ENCODE assay signal across 18 cellular contexts in genomic region chr5:107687937-107688336, GRCh38.
"Had no signal": no experiment of that assay in that cellular context is flagged by ENCODE, and none has a peak within 500 bp of the region (broad histone marks: within the 10 kb centered on the region; RNA-seq: fewer than 3 reads in every experiment).

No MANE protein-coding gene starts in this region.

- H3K9me3 Mint-ChIP-seq: central memory CD8-positive, alpha-beta T cell had no signal

- H3K4me3 ChIP-seq: dorsolateral prefrontal cortex, heart left ventricle, psoas muscle, right lobe of liver, thoracic aorta, transverse colon had no signal

- H3K4me1 Mint-ChIP-seq: central memory CD8-positive, alpha-beta T cell; natural killer cell; neural crest cell; stimulated activated memory B cell treated with anti-CD40 and anti-IgM and Interleukin-4, amounts not matched to agents 10 μg/mL and 1 μg/mL and 100 μg/mL, for 72 hours; stimulated activated naive CD8-positive, alpha-beta T cell treated with anti-CD3 and anti-CD28 coated beads, Interleukin-15, amount 100 ng/mL, for 72 hours had no signal

- H3K27me3 ChIP-seq: dorsolateral prefrontal cortex, heart left ventricle, right lobe of liver, transverse colon had no signal

- H3K36me3 ChIP-seq: heart left ventricle, right lobe of liver, thoracic aorta, transverse colon had no signal

- DNase-seq: cortex of kidney; dorsolateral prefrontal cortex; effector CD8-positive, alpha-beta T cell; foreskin melanocyte; heart left ventricle; hippocampal formation; natural killer cell; psoas muscle; retina; right lobe of liver; stimulated activated CD4-positive, alpha-beta T cell treated with anti-CD3 and anti-CD28 coated beads, Interleukin-4, amount 100 ng/mL, for 1 hour; stimulated activated CD8-positive, alpha-beta memory T cell treated with anti-CD3 and anti-CD28 coated beads, Interleukin-4, amount 100 ng/mL, for 48 hours; stimulated activated naive CD8-positive, alpha-beta T cell treated with anti-CD3 and anti-CD28 coated beads, Interleukin-15, amount 100 ng/mL, for 72 hours; transverse colon had no signal

- H3K4me1 ChIP-seq: heart left ventricle, psoas muscle, right lobe of liver, transverse colon had no signal

- H3K27ac Mint-ChIP-seq: natural killer cell; stimulated activated memory B cell treated with anti-CD40 and anti-IgM and Interleukin-4, amounts not matched to agents 10 μg/mL and 1 μg/mL and 100 μg/mL, for 72 hours; stimulated activated naive CD8-positive, alpha-beta T cell treated with anti-CD3 and anti-CD28 coated beads, Interleukin-15, amount 100 ng/mL, for 72 hours had no signal

- H3K27ac ChIP-seq: dorsolateral prefrontal cortex, heart left ventricle, psoas muscle, right lobe of liver, thoracic aorta, transverse colon had no signal

- ATAC-seq: heart left ventricle; natural killer cell; psoas muscle; right lobe of liver; stimulated activated naive CD8-positive, alpha-beta T cell treated with anti-CD3 and anti-CD28 coated beads, Interleukin-15, amount 100 ng/mL, for 72 hours had no signal

- H3K9me3 ChIP-seq: psoas muscle, right lobe of liver, thoracic aorta had no signal

- H3K4me3 Mint-ChIP-seq: central memory CD8-positive, alpha-beta T cell; natural killer cell; neural crest cell; stimulated activated memory B cell treated with anti-CD40 and anti-IgM and Interleukin-4, amounts not matched to agents 10 μg/mL and 1 μg/mL and 100 μg/mL, for 72 hours; stimulated activated naive CD8-positive, alpha-beta T cell treated with anti-CD3 and anti-CD28 coated beads, Interleukin-15, amount 100 ng/mL, for 72 hours had no signal

- H3K36me3 Mint-ChIP-seq: stimulated activated memory B cell treated with anti-CD40 and anti-IgM and Interleukin-4, amounts not matched to agents 10 μg/mL and 1 μg/mL and 100 μg/mL, for 72 hours had no signal
